Comparison of ENCODE assay signal across 12 cellular contexts in genomic region chr15:31276596-31277298, GRCh38. TPM values are rescaled to one million over a fixed set of nuclear protein-coding genes. Genes with fewer than 3 reads are reported as not detected.
DNase-seq lines count a peak whose midpoint lies in the region; ATAC-seq, FAIRE-seq and TF ChIP-seq lines count a peak whose summit lies in the region.
"Had no signal": no experiment of that assay in that cellular context is flagged by ENCODE, and none has a peak within 500 bp of the region (broad histone marks: within the 10 kb centered on the region; RNA-seq: fewer than 3 reads in every experiment).

No MANE protein-coding gene starts in this region.

- no peaks in the 10 kb centered on the region for H3K27me3 ChIP-seq in right atrium auricular region
- no peaks in the 10 kb centered on the region for H3K27me3 ChIP-seq in right cardiac atrium (ENCODE audit: control insufficient read depth, insufficient read depth)
- no peaks in the 10 kb centered on the region for H3K27me3 ChIP-seq in dorsolateral prefrontal cortex

- no peak for FAIRE-seq in urothelium cell line (lab: Jason Lieb, UNC)

- no peak overlapping the region for H3K27ac Mint-ChIP-seq in progenitor cell of endocrine pancreas
- H3K27ac Mint-ChIP-seq: nephron had no signal

- no peak overlapping the region for H3K4me3 ChIP-seq in right atrium auricular region
- H3K4me3 ChIP-seq in right cardiac atrium (ENCODE audit: low read length), result no peak overlapping the region
- H3K4me3 ChIP-seq in dorsolateral prefrontal cortex, result no peak overlapping the region

- DNase-seq in right atrium auricular region (ENCODE audit: low spot score) (peak; percentile 28), right cardiac atrium (no peak), NCI-H524 (lab: John Stamatoyannopoulos, UW) (peak; percentile 99 to 100), dorsolateral prefrontal cortex (peak in 5 of 10 donors; percentile 2 to 83 (median 21)), progenitor cell of endocrine pancreas (ENCODE audit: low spot score, unreplicated experiment) (no peak), A172 (ENCODE audit: low spot score) (no peak), urothelium cell line (ENCODE audit: low spot score) (no peak)
- DNase-seq in stimulated activated naive CD4-positive, alpha-beta T cell treated with Interleukin-2 at 50 U/mL for 16 hours (lab: John Stamatoyannopoulos, UW), result no peak
- DNase-seq: effector memory CD8-positive, alpha-beta T cell had no signal

- H3K27me3 Mint-ChIP-seq in progenitor cell of endocrine pancreas, result no peaks in the 10 kb centered on the region
- H3K27me3 Mint-ChIP-seq: effector memory CD8-positive, alpha-beta T cell had no signal

- TF ChIP-seq CTCF in right atrium auricular region (IDR thresholded peaks at IDR 0.05) (no peak), dorsolateral prefrontal cortex (IDR thresholded peaks at IDR 0.05 in 54 of 56, conservative IDR thresholded peaks at IDR 0.05 in 2 of 56; ENCODE audit: low read depth in 1 of 56, partially characterized antibody in 56 of 56) (no peak), progenitor cell of endocrine pancreas (IDR thresholded peaks at IDR 0.05; ENCODE audit: unreplicated experiment) (no peak)

- no peaks in the 10 kb centered on the region for H3K36me3 Mint-ChIP-seq in progenitor cell of endocrine pancreas (ENCODE audit: insufficient read depth)

- no peaks in the 10 kb centered on the region for H3K36me3 ChIP-seq in right atrium auricular region

- 93% methylated on average over 8 of the region's 8 CpGs for WGBS in right cardiac atrium

- H3K9me3 ChIP-seq in right atrium auricular region, result no peaks in the 10 kb centered on the region
- H3K9me3 ChIP-seq in right cardiac atrium (ENCODE audit: control insufficient read depth, low read length), result no peaks in the 10 kb centered on the region

- no peak overlapping the region for H3K27ac ChIP-seq in right atrium auricular region
- H3K27ac ChIP-seq in right cardiac atrium (ENCODE audit: low read length), result no peak overlapping the region
- H3K27ac ChIP-seq in dorsolateral prefrontal cortex, result peak overlapping the region in 46 of 59 donors; percentile 14 to 98 (median 92)
- H3K27ac ChIP-seq: C4-2B had no signal

- intact Hi-C loops in right cardiac atrium (cut with DNase I) (no loop called here), dorsolateral prefrontal cortex (cut with DNase I) (loop anchor here in 1 of 2 donors (5.0 kb wide), 1 partner anchor 59 kb away; no protein-coding TSS in a partner anchor)

- H3K4me3 Mint-ChIP-seq in progenitor cell of endocrine pancreas (ENCODE audit: low read depth), result no peak overlapping the region
- H3K4me3 Mint-ChIP-seq: effector memory CD8-positive, alpha-beta T cell; nephron had no signal

- ATAC-seq in right cardiac atrium, result no peak
- ATAC-seq: effector memory CD8-positive, alpha-beta T cell; left colon had no signal

- no peaks in the 10 kb centered on the region for H3K9me3 Mint-ChIP-seq in progenitor cell of endocrine pancreas (ENCODE audit: low read depth)
- H3K9me3 Mint-ChIP-seq: effector memory CD8-positive, alpha-beta T cell; nephron had no signal

- H3K4me1 Mint-ChIP-seq in progenitor cell of endocrine pancreas (ENCODE audit: low read depth), result peaks cover 15% of the 10 kb centered on the region

- peaks cover 0 to 9% of the 10 kb centered on the region in 2 donors for H3K4me1 ChIP-seq in right atrium auricular region
- H3K4me1 ChIP-seq in right cardiac atrium (ENCODE audit: control insufficient read depth, insufficient read depth, low read length), result peaks cover 4% of the 10 kb centered on the region

RNA-seq across cellular contexts. Expression of gene KLF13, which starts 49.9 kb away (rescaled TPM):
- total RNA-seq in right atrium auricular region (10 to 100 TPM; 52.8 to 54.6 TPM), right cardiac atrium (100 to 1,000 TPM in 2 of 4 donors, 10 to 100 TPM in 2; 42.3 to 108 (median 88.2) TPM), dorsolateral prefrontal cortex (100 to 1,000 TPM in 101 of 120 experiments, 10 to 100 TPM in 19; 73.4 to 179 (median 116) TPM), progenitor cell of endocrine pancreas (26.9 and 34.0 TPM in 2 replicates)
- 52.7 TPM for polyA plus RNA-seq in right cardiac atrium
- 19.6 and 27.9 TPM in 2 replicates for total RNA-seq in A172 (2014; rRNA removed; shearing (Covaris generic))

Comparison
In these comparisons a context has a peak if more than half of its experiments do, and no peak if none do; other contexts are left out.
1. DNase-seq: peak in right atrium auricular region (single experiment) and NCI-H524 (2 of 2); none in right cardiac atrium (0 of 3), stimulated activated naive CD4-positive, alpha-beta T cell treated with Interleukin-2 at 50 U/mL for 16 hours (single experiment), progenitor cell of endocrine pancreas (single experiment), A172 (single experiment) and urothelium cell line (single experiment).
2. H3K27ac ChIP-seq: peak in dorsolateral prefrontal cortex (46 of 59); none in right atrium auricular region (0 of 2) and right cardiac atrium (single experiment).